Comparison of ENCODE assay signal across 29 cellular contexts in the genomic region with DNA sequence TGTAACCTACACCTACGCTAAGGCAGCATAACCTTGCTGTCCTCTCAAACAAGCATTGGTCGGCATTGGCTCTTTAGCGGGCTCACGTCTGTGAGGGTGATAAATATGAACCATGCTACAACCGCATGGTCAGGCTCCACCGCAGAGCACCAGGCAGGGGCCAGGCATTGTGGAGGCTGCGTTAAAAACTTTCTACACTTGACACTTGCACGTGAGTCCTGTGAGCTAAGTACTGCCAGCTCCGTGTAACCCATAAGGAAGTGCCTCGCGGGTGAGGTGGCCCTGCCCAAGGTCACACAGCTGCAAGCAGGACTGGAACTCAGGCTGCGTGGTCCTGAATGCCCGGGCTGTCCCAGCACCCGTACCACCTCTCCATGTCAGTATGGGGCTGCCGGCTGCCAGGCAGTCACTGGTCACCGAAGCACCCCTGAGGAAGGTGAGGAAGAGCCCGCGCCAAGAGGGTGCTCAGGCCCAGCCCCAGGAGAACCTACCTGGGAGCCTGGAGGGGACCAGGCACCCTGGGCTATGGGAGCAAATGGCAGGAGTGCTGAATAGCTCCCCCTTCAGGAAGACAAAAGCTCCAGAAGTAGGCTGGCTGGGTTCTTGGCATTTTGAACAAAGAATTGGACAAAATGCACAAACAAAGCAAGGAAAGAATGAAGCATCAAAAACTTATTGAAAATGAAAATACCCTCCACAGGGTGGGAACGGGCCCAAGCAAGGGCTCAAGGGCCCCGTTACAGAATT.
A peak's percentile ranks its signal among the peaks of the same experiment; 100 is the strongest.
DNase-seq lines count a peak whose midpoint lies in the region; ATAC-seq, FAIRE-seq and TF ChIP-seq lines count a peak whose summit lies in the region.
"Had no signal": no experiment of that assay in that cellular context is flagged by ENCODE, and none has a peak within 500 bp of the region (broad histone marks: within the 10 kb centered on the region; RNA-seq: fewer than 3 reads in every experiment).

No MANE protein-coding gene starts in this region.

- H3K18ac ChIP-seq in H1 (ENCODE audit: extremely low read depth, low read length): peak overlapping the region; percentile 71

- TF ChIP-seq RAD21 in H1 (IDR thresholded peaks at IDR 0.05 in 1 of 2, conservative IDR thresholded peaks at IDR 0.05 in 1 of 2; ENCODE audit: low read depth in 2 of 2, low read length in 2 of 2): peak in 1 of 2 experiments; percentile 40; a peak in 2 of 4 replicates

- no peak overlapping the region for H3K27ac Mint-ChIP-seq in progenitor cell of endocrine pancreas
- H3K27ac Mint-ChIP-seq in activated naive CD4-positive, alpha-beta T cell treated with anti-CD3 and anti-CD28 coated beads for 36 hours: no peak overlapping the region
- H3K27ac Mint-ChIP-seq: activated CD8-positive, alpha-beta T cell treated with anti-CD3 and anti-CD28 coated beads for 36 hours; CD8-positive, alpha-beta T cell; dendritic cell treated with granulocyte-macrophage colony-stimulating factor and Interleukin-4, amounts not matched to agents 40 ng/mL and 50 ng/mL, for 4 days; stimulated activated naive B cell treated with anti-CD40 and anti-IgM and Interleukin-4, amounts not matched to agents 10 μg/mL and 1 μg/mL and 100 μg/mL, for 72 hours had no signal

- no peak for FAIRE-seq in H1 (lab: Jason Lieb, UNC)
- FAIRE-seq: TTC549 had no signal

- no peak overlapping the region for H3K4me3 ChIP-seq in H1 (ENCODE audit: extremely low read depth in 1 of 4, insufficient read depth in 2 of 4, low read depth in 3 of 4, low read length in 4 of 4)
- H3K4me3 ChIP-seq: gastroesophageal sphincter, psoas muscle, SK-N-MC, suprapubic skin had no signal

- peaks cover 3% of the 10 kb centered on the region for H3K27me3 Mint-ChIP-seq in progenitor cell of endocrine pancreas
- peaks cover 6% of the 10 kb centered on the region for H3K27me3 Mint-ChIP-seq in activated naive CD4-positive, alpha-beta T cell treated with anti-CD3 and anti-CD28 coated beads for 36 hours (ENCODE audit: low read depth)
- H3K27me3 Mint-ChIP-seq: activated CD8-positive, alpha-beta T cell treated with anti-CD3 and anti-CD28 coated beads for 36 hours had no signal

- H2AK5ac ChIP-seq in H1 (ENCODE audit: low read depth, low read length): no peak overlapping the region

- no peak overlapping the region for H4K91ac ChIP-seq in H1 (replicated peaks; ENCODE audit: insufficient read length, low read length)

- no peaks in the 10 kb centered on the region for H3K4me1 Mint-ChIP-seq in progenitor cell of endocrine pancreas (ENCODE audit: low read depth)
- no peaks in the 10 kb centered on the region for H3K4me1 Mint-ChIP-seq in activated naive CD4-positive, alpha-beta T cell treated with anti-CD3 and anti-CD28 coated beads for 36 hours (ENCODE audit: low read depth)
- H3K4me1 Mint-ChIP-seq: stimulated activated naive B cell treated with anti-CD40 and anti-IgM and Interleukin-4, amounts not matched to agents 10 μg/mL and 1 μg/mL and 100 μg/mL, for 72 hours had no signal

- H4K8ac ChIP-seq in H1 (ENCODE audit: extremely low read depth, insufficient read depth, low read length): no peak overlapping the region

- no peaks in the 10 kb centered on the region for H4K20me1 ChIP-seq in H1 (replicated peaks in 1 of 2; ENCODE audit: control insufficient read depth in 1 of 2, insufficient read depth in 2 of 2, low read length in 2 of 2)

- H2AFZ ChIP-seq in H1 (ENCODE audit: low read length): no peak overlapping the region

- H3K36me3 Mint-ChIP-seq in progenitor cell of endocrine pancreas (ENCODE audit: insufficient read depth): no peaks in the 10 kb centered on the region
- H3K36me3 Mint-ChIP-seq in activated naive CD4-positive, alpha-beta T cell treated with anti-CD3 and anti-CD28 coated beads for 36 hours (ENCODE audit: low read depth): no peaks in the 10 kb centered on the region
- H3K36me3 Mint-ChIP-seq: CD8-positive, alpha-beta T cell; stimulated activated naive B cell treated with anti-CD40 and anti-IgM and Interleukin-4, amounts not matched to agents 10 μg/mL and 1 μg/mL and 100 μg/mL, for 72 hours had no signal

- POLR2A ChIA-PET in HEK293T (lab: Yijun Ruan, JAX) (no interaction called here), H1 (lab: Charles Lee; ENCODE audit: partially characterized antibody) (interaction anchor here (0.9 kb wide), 1 partner anchor 215 kb away, joined by 3 read pairs; no protein-coding TSS in a partner anchor)

- H4K5ac ChIP-seq in H1 (ENCODE audit: insufficient read length, low read depth, low read length): no peak overlapping the region

- CTCF ChIA-PET in HEK293T (lab: Yijun Ruan, JAX): interaction anchor here (0.9 to 1.5 kb wide), 4 partner anchors 25 to 430 kb away, joined by 3 to 4 read pairs (median 3); no protein-coding TSS in a partner anchor
- CTCF ChIA-PET in H1 (lab: Charles Lee; ENCODE audit: partially characterized antibody): interaction anchor here (0.6 to 2.5 kb wide), 27 partner anchors 9 to 888 kb away, joined by 3 to 11 read pairs (median 4); no protein-coding TSS in a partner anchor
- CTCF ChIA-PET in activated naive CD4-positive, alpha-beta T cell treated with anti-CD3 and anti-CD28 coated beads for 36 hours (lab: Charles Lee): no interaction called here

- TF ChIP-seq EP300 in H1 (IDR thresholded peaks at IDR 0.05; ENCODE audit: borderline replicate concordance in 1 of 2, low read depth in 2 of 2, low read length in 2 of 2): no peak

- ATAC-seq in HG02973 (IDR thresholded peaks at IDR 0.05; ENCODE audit: unreplicated experiment): no peak
- ATAC-seq: activated CD8-positive, alpha-beta T cell treated with anti-CD3 and anti-CD28 coated beads for 36 hours; CD8-positive, alpha-beta T cell; gastroesophageal sphincter; left lobe of liver; psoas muscle; stimulated activated naive B cell treated with anti-CD40 and anti-IgM and Interleukin-4, amounts not matched to agents 10 μg/mL and 1 μg/mL and 100 μg/mL, for 72 hours had no signal

- peak overlapping the region; percentile 80; the same call in 1 of the 2 replicates for H2BK20ac ChIP-seq in H1 (ENCODE audit: low read length)

- H3K27ac ChIP-seq in H1 (ENCODE audit: low read depth, low read length): no peak overlapping the region
- H3K27ac ChIP-seq: gastroesophageal sphincter, psoas muscle, RWPE1, SK-N-MC, suprapubic skin had no signal

- no peaks in the 10 kb centered on the region for H3K79me1 ChIP-seq in H1 (ENCODE audit: low read depth, low read length)

- H3K4me1 ChIP-seq in H1 (replicated peaks in 1 of 4; ENCODE audit: control insufficient read depth in 3 of 4, insufficient read depth in 4 of 4, low read length in 3 of 4): peaks cover 2 to 16% (median 10%) of the 10 kb centered on the region in 4 experiments
- H3K4me1 ChIP-seq: gastroesophageal sphincter, psoas muscle, suprapubic skin had no signal

- H3K23ac ChIP-seq in H1 (ENCODE audit: insufficient read length): no peak overlapping the region

- H3K9me3 ChIP-seq in H1 (ENCODE audit: insufficient read depth in 2 of 2, low read depth in 1 of 2, low read length in 1 of 2): no peaks in the 10 kb centered on the region
- H3K9me3 ChIP-seq: gastroesophageal sphincter, psoas muscle, suprapubic skin had no signal

- H3K79me2 ChIP-seq in H1 (ENCODE audit: control insufficient read depth in 1 of 2, insufficient read depth in 2 of 2, low read length in 2 of 2): no peaks in the 10 kb centered on the region

- H3K23me2 ChIP-seq in H1 (ENCODE audit: low read depth, low read length): no peaks in the 10 kb centered on the region

- H3K4me2 ChIP-seq in H1 (ENCODE audit: insufficient read depth in 1 of 2, low read depth in 2 of 2, low read length in 2 of 2): no peak overlapping the region

- TF ChIP-seq POLR2A in H1 (IDR thresholded peaks at IDR 0.05; ENCODE audit: control extremely low read depth in 1 of 2, low read depth in 2 of 2, low read length in 2 of 2): no peak

- no peak overlapping the region for H2BK5ac ChIP-seq in H1 (ENCODE audit: low read depth, low read length)

- peak overlapping the region; percentile 24 for H3K56ac ChIP-seq in H1 (replicated peaks; ENCODE audit: insufficient read length, low read depth, low read length)

- H3K4me3 Mint-ChIP-seq in progenitor cell of endocrine pancreas (ENCODE audit: low read depth): no peak overlapping the region
- H3K4me3 Mint-ChIP-seq in activated naive CD4-positive, alpha-beta T cell treated with anti-CD3 and anti-CD28 coated beads for 36 hours: no peak overlapping the region
- H3K4me3 Mint-ChIP-seq: activated CD8-positive, alpha-beta T cell treated with anti-CD3 and anti-CD28 coated beads for 36 hours; CD8-positive, alpha-beta T cell; dendritic cell treated with granulocyte-macrophage colony-stimulating factor and Interleukin-4, amounts not matched to agents 40 ng/mL and 50 ng/mL, for 4 days; stimulated activated naive B cell treated with anti-CD40 and anti-IgM and Interleukin-4, amounts not matched to agents 10 μg/mL and 1 μg/mL and 100 μg/mL, for 72 hours had no signal

- no peaks in the 10 kb centered on the region for H3K9me3 Mint-ChIP-seq in progenitor cell of endocrine pancreas (ENCODE audit: low read depth)
- no peaks in the 10 kb centered on the region for H3K9me3 Mint-ChIP-seq in activated naive CD4-positive, alpha-beta T cell treated with anti-CD3 and anti-CD28 coated beads for 36 hours
- H3K9me3 Mint-ChIP-seq: activated CD8-positive, alpha-beta T cell treated with anti-CD3 and anti-CD28 coated beads for 36 hours; CD8-positive, alpha-beta T cell; dendritic cell treated with granulocyte-macrophage colony-stimulating factor and Interleukin-4, amounts not matched to agents 40 ng/mL and 50 ng/mL, for 4 days had no signal

- no peak overlapping the region for H3K9ac ChIP-seq in H1 (replicated peaks in 1 of 4; ENCODE audit: extremely low read depth in 1 of 4, low read depth in 3 of 4, low read length in 3 of 4)

- H3K36me3 ChIP-seq in H1 (ENCODE audit: control insufficient read depth in 2 of 4, insufficient read depth in 4 of 4, low read length in 3 of 4): no peaks in the 10 kb centered on the region
- H3K36me3 ChIP-seq: gastroesophageal sphincter, suprapubic skin had no signal

- 0 out of 2 replicates have a peak overlapping the region, but pooled peaks have one; percentile 39 for H2BK12ac ChIP-seq in H1 (ENCODE audit: low read depth, low read length)

- no peak overlapping the region for H2BK120ac ChIP-seq in H1 (replicated peaks; ENCODE audit: low read depth, low read length)

- DNase-seq in DMS 273 (lab: John Stamatoyannopoulos, UW; ENCODE audit: unreplicated experiment) (peak; percentile 46), DMS 273 treated with DMSO at 0.1 percent for 48 hours (lab: John Stamatoyannopoulos, UW) (no peak), HEK293T (ENCODE audit: extremely low spot score) (peak; percentile 9), H1 (ENCODE audit: low read depth in 1 of 2, low spot score in 2 of 2) (peak in 1 of 2 experiments; percentile 35), progenitor cell of endocrine pancreas (ENCODE audit: low spot score, unreplicated experiment) (no peak), T-helper 9 cell (no peak)
- no peak for DNase-seq in activated naive CD4-positive, alpha-beta T cell treated with anti-CD3 and anti-CD28 coated beads for 36 hours
- DNase-seq: 8988T; activated CD4-positive, CD25-positive, alpha-beta regulatory T cell treated with anti-CD3 and anti-CD28 coated beads, Interleukin-2, amount 50 U/mL, for 72 hours; activated CD8-positive, alpha-beta T cell treated with anti-CD3 and anti-CD28 coated beads for 36 hours; activated effector memory CD4-positive, alpha-beta T cell treated with anti-CD3 and anti-CD28 coated beads, Interleukin-2, amount 50 U/mL, for 16 hours; AML-193; CD8-positive, alpha-beta T cell; hypothalamus; mesenchymal stem cell; NCI-H2029 treated with DMSO at 0.1 percent for 48 hours; NCI-H2227 treated with DMSO at 0.1 percent for 48 hours; NCI-H748 treated with DMSO at 0.1 percent for 48 hours; psoas muscle; stimulated activated CD4-positive, alpha-beta T cell treated with anti-CD3 and anti-CD28 coated beads, Interleukin-4, amount 100 ng/mL, for 4 hours; stimulated activated naive B cell treated with anti-CD40 and anti-IgM and Interleukin-4, amounts not matched to agents 10 μg/mL and 1 μg/mL and 100 μg/mL, for 72 hours had no signal

- H3K4ac ChIP-seq in H1 (replicated peaks; ENCODE audit: insufficient read length, low read depth, low read length): no peak overlapping the region

- TF ChIP-seq CTCF in H1 (IDR thresholded peaks at IDR 0.05; ENCODE audit: control extremely low read depth in 1 of 3, insufficient read depth in 1 of 3, low read depth in 1 of 3, low read length in 3 of 3): peak; percentile 16 to 45 (median 33); a peak in 3 of 4 replicates
- peak; percentile 26 for TF ChIP-seq CTCF in progenitor cell of endocrine pancreas (IDR thresholded peaks at IDR 0.05; ENCODE audit: unreplicated experiment)

- H3K14ac ChIP-seq in H1 (ENCODE audit: insufficient read length): no peak overlapping the region

- 93% methylated on average over 18 of the region's 20 CpGs; no CpG with 5 or more reads in 1 of the 2 experiments for WGBS in H1 (ENCODE audit: extremely low coverage in 1 of 2, insufficient coverage in 1 of 2, insufficient read length in 1 of 2, insufficient replicate concordance in 2 of 2, low coverage in 1 of 2, low lambda C conversion rate in 2 of 2, missing lambda C conversion rate in 1 of 2), 2 experiments

- intact Hi-C loops in activated naive CD4-positive, alpha-beta T cell treated with anti-CD3 and anti-CD28 coated beads for 36 hours (cut with micrococcal nuclease): no loop called here

- no peaks in the 10 kb centered on the region; a peak in 1 of 7 replicates for H3K27me3 ChIP-seq in H1 (replicated peaks in 1 of 4; ENCODE audit: control insufficient read depth in 3 of 4, extremely low read depth in 1 of 4, insufficient read depth in 3 of 4, low read length in 3 of 4)
- H3K27me3 ChIP-seq: gastroesophageal sphincter, suprapubic skin had no signal

- H2BK15ac ChIP-seq in H1 (ENCODE audit: low read length): peak overlapping the region; percentile 81; the same call in 1 of the 2 replicates

Comparison
In these comparisons a context has a peak if more than half of its experiments do, and no peak if none do; other contexts are left out.
1. DNase-seq: peak in DMS 273 (single experiment) and HEK293T (single experiment); none in DMS 273 treated with DMSO at 0.1 percent for 48 hours (single experiment), progenitor cell of endocrine pancreas (single experiment), T-helper 9 cell (single experiment) and activated naive CD4-positive, alpha-beta T cell treated with anti-CD3 and anti-CD28 coated beads for 36 hours (single experiment).